In genomic region chr7:155147172-155147571, GRCh38 we compare ENCODE assay signal across 4 cellular contexts.
TF ChIP-seq lines count a peak whose summit lies in the region.

No MANE protein-coding gene starts in this region.

TF ChIP-seq in HepG2, 621 proteins besides CTCF, POLR2A, EP300 and RAD21:
- TF ChIP-seq NFE2L2 (IDR thresholded peaks at IDR 0.05; ENCODE audit: low read length) (0 out of 2 replicates have a peak, but pooled peaks have one; percentile 22), ZNF784 (CRISPR knock-in tag; IDR thresholded peaks at IDR 0.05; ENCODE audit: borderline replicate concordance) (no peak)

TF ChIP-seq in A549, 52 proteins besides CTCF, POLR2A, EP300 and RAD21:
- TF ChIP-seq, protein P1, sequence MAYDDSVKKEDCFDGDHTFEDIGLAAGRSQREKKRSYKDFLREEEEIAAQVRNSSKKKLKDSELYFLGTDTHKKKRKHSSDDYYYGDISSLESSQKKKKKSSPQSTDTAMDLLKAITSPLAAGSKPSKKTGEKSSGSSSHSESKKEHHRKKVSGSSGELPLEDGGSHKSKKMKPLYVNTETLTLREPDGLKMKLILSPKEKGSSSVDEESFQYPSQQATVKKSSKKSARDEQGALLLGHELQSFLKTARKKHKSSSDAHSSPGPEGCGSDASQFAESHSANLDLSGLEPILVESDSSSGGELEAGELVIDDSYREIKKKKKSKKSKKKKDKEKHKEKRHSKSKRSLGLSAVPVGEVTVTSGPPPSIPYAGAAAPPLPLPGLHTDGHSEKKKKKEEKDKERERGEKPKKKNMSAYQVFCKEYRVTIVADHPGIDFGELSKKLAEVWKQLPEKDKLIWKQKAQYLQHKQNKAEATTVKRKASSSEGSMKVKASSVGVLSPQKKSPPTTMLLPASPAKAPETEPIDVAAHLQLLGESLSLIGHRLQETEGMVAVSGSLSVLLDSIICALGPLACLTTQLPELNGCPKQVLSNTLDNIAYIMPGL (CRISPR knock-in tag; IDR thresholded peaks at IDR 0.05; ENCODE audit: borderline replicate concordance): no peak
- TF ChIP-seq NFE2L2 (conservative IDR thresholded peaks at IDR 0.05; ENCODE audit: low read length) (peak; percentile 38; the same call in 1 of the 2 replicates), TFCP2L1 (CRISPR knock-in tag; IDR thresholded peaks at IDR 0.05) (no peak), RFX5 (IDR thresholded peaks at IDR 0.05) (no peak), RCOR1 (IDR thresholded peaks at IDR 0.05; ENCODE audit: low read depth, low read length) (no peak), MYC (IDR thresholded peaks at IDR 0.05; ENCODE audit: borderline replicate concordance, low read length) (no peak), REST (IDR thresholded peaks at IDR 0.05) (no peak)

TF ChIP-seq in IMR-90, 13 proteins besides CTCF, POLR2A, EP300 and RAD21:
- TF ChIP-seq RFX5 (IDR thresholded peaks at IDR 0.05; ENCODE audit: low read depth, low read length) (no peak), RCOR1 (IDR thresholded peaks at IDR 0.05; ENCODE audit: insufficient replicate concordance, low read length) (no peak), CHD1 (IDR thresholded peaks at IDR 0.05; ENCODE audit: low read depth, low read length) (no peak), CEBPB (IDR thresholded peaks at IDR 0.05; ENCODE audit: low read depth, low read length) (no peak), NFE2L2 (IDR thresholded peaks at IDR 0.05; ENCODE audit: low read depth, low read length) (peak; percentile 43; the same call in 1 of the 2 replicates), BHLHE40 (IDR thresholded peaks at IDR 0.05; ENCODE audit: low read depth, low read length) (no peak), ELK1 (IDR thresholded peaks at IDR 0.05; ENCODE audit: borderline replicate concordance, low read depth, low read length) (no peak)

TF ChIP-seq in K562, 482 proteins besides CTCF, POLR2A, EP300 and RAD21:
- no peak for TF ChIP-seq ZNF644 (tag; IDR thresholded peaks at IDR 0.05; ENCODE audit: low read depth)
- no peak for TF ChIP-seq ZNF217 (CRISPR knock-in tag; IDR thresholded peaks at IDR 0.05)
- TF ChIP-seq GATAD2B (IDR thresholded peaks at IDR 0.05; ENCODE audit: borderline replicate concordance): no peak
- peak; percentile 54 for TF ChIP-seq NFE2 (IDR thresholded peaks at IDR 0.05; ENCODE audit: low read depth)
- TF ChIP-seq NUFIP1 (IDR thresholded peaks at IDR 0.05; ENCODE audit: partially characterized antibody): no peak
- peak; percentile 77 for TF ChIP-seq MAFG (tag; conservative IDR thresholded peaks at IDR 0.05)
- TF ChIP-seq C11orf30 (IDR thresholded peaks at IDR 0.05; ENCODE audit: low read depth): peak; percentile 52
- no peak for TF ChIP-seq RBM14 (IDR thresholded peaks at IDR 0.05; ENCODE audit: borderline replicate concordance, insufficient read depth, low read depth, low read length)
- TF ChIP-seq ZFP1 (CRISPR knock-in tag; IDR thresholded peaks at IDR 0.05): no peak
- no peak for TF ChIP-seq ARID2 (IDR thresholded peaks at IDR 0.05)
- TF ChIP-seq ZNF79 (CRISPR knock-in tag; IDR thresholded peaks at IDR 0.05; ENCODE audit: low read depth): no peak
- TF ChIP-seq SPI1 (IDR thresholded peaks at IDR 0.05; ENCODE audit: borderline replicate concordance, low read depth, low read length): no peak
- TF ChIP-seq PCBP2 (IDR thresholded peaks at IDR 0.05; ENCODE audit: low read depth, low read length, poor library complexity, severe bottlenecking): peak; percentile 9
- TF ChIP-seq MAFK (IDR thresholded peaks at IDR 0.05; ENCODE audit: low read length): peak; percentile 40; the same call in 1 of the 2 replicates
- TF ChIP-seq PPARD (CRISPR knock-in tag; IDR thresholded peaks at IDR 0.05): no peak
- TF ChIP-seq, protein P2, sequence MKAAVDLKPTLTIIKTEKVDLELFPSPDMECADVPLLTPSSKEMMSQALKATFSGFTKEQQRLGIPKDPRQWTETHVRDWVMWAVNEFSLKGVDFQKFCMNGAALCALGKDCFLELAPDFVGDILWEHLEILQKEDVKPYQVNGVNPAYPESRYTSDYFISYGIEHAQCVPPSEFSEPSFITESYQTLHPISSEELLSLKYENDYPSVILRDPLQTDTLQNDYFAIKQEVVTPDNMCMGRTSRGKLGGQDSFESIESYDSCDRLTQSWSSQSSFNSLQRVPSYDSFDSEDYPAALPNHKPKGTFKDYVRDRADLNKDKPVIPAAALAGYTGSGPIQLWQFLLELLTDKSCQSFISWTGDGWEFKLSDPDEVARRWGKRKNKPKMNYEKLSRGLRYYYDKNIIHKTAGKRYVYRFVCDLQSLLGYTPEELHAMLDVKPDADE (conservative IDR thresholded peaks at IDR 0.05; ENCODE audit: control insufficient read depth, low read depth, low read length): no peak
- peak; percentile 79 for TF ChIP-seq ZNF316 (IDR thresholded peaks at IDR 0.05)
- TF ChIP-seq BCL6 (CRISPR knock-in tag; IDR thresholded peaks at IDR 0.05): no peak
- no peak for TF ChIP-seq HSF4 (CRISPR knock-in tag; IDR thresholded peaks at IDR 0.05; ENCODE audit: borderline replicate concordance)
- TF ChIP-seq SIN3B (IDR thresholded peaks at IDR 0.05; ENCODE audit: low read depth): no peak
- TF ChIP-seq, protein P3, sequence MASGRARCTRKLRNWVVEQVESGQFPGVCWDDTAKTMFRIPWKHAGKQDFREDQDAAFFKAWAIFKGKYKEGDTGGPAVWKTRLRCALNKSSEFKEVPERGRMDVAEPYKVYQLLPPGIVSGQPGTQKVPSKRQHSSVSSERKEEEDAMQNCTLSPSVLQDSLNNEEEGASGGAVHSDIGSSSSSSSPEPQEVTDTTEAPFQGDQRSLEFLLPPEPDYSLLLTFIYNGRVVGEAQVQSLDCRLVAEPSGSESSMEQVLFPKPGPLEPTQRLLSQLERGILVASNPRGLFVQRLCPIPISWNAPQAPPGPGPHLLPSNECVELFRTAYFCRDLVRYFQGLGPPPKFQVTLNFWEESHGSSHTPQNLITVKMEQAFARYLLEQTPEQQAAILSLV (tag; IDR thresholded peaks at IDR 0.05): no peak
- TF ChIP-seq MITF (IDR thresholded peaks at IDR 0.05): no peak
- TF ChIP-seq NFE2L1 (tag; IDR thresholded peaks at IDR 0.05; ENCODE audit: borderline replicate concordance, low read depth): peak; percentile 29; the same call in 1 of the 2 replicates
- TF ChIP-seq MLLT1 (IDR thresholded peaks at IDR 0.05): no peak
- TF ChIP-seq MAFF (IDR thresholded peaks at IDR 0.05; ENCODE audit: low read length): peak; percentile 58; the same call in 1 of the 2 replicates
- no peak for TF ChIP-seq NR3C1 (CRISPR knock-in tag; IDR thresholded peaks at IDR 0.05)
- no peak for TF ChIP-seq RB1 (IDR thresholded peaks at IDR 0.05; ENCODE audit: low read depth)
- TF ChIP-seq KDM1A (IDR thresholded peaks at IDR 0.05): no peak
TF ChIP-seq in K562: peak in this region for 8.
